Comparison of ENCODE assay signal across 1 cellular context in the genomic region with DNA sequence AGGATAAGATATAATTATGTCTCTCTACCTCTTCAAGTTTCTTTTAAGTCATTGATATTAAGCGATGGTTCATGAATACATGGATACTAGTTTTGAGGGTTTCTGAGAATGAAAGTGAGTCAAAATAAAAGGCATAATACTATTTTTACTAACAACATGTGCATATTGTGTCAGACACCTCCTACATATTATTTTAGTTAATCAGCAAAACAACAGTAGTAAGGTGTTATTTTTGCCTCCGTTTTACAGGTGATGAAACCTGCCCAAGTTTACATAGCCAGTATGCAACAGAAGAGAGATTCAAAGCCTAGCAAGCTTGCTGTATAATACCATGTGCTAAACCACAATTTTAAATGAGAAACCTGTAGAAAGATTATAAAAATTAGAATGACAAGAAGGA.
TF ChIP-seq lines count a peak whose summit lies in the region.

No MANE protein-coding gene starts in this region.

TF ChIP-seq in GM12878, 131 proteins besides CTCF, POLR2A, EP300 and RAD21 (continued from another document):
- TF ChIP-seq, protein P1, sequence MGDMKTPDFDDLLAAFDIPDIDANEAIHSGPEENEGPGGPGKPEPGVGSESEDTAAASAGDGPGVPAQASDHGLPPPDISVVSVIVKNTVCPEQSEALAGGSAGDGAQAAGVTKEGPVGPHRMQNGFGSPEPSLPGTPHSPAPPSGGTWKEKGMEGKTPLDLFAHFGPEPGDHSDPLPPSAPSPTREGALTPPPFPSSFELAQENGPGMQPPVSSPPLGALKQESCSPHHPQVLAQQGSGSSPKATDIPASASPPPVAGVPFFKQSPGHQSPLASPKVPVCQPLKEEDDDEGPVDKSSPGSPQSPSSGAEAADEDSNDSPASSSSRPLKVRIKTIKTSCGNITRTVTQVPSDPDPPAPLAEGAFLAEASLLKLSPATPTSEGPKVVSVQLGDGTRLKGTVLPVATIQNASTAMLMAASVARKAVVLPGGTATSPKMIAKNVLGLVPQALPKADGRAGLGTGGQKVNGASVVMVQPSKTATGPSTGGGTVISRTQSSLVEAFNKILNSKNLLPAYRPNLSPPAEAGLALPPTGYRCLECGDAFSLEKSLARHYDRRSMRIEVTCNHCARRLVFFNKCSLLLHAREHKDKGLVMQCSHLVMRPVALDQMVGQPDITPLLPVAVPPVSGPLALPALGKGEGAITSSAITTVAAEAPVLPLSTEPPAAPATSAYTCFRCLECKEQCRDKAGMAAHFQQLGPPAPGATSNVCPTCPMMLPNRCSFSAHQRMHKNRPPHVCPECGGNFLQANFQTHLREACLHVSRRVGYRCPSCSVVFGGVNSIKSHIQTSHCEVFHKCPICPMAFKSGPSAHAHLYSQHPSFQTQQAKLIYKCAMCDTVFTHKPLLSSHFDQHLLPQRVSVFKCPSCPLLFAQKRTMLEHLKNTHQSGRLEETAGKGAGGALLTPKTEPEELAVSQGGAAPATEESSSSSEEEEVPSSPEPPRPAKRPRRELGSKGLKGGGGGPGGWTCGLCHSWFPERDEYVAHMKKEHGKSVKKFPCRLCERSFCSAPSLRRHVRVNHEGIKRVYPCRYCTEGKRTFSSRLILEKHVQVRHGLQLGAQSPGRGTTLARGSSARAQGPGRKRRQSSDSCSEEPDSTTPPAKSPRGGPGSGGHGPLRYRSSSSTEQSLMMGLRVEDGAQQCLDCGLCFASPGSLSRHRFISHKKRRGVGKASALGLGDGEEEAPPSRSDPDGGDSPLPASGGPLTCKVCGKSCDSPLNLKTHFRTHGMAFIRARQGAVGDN (IDR thresholded peaks at IDR 0.05) = no peak
- TF ChIP-seq ZNF622 (IDR thresholded peaks at IDR 0.05) (no peak), POLR2AphosphoS5 (IDR thresholded peaks at IDR 0.05; ENCODE audit: low read length) (no peak), NFYA (IDR thresholded peaks at IDR 0.05; ENCODE audit: borderline replicate concordance, low read depth, low read length) (no peak), NFXL1 (IDR thresholded peaks at IDR 0.05; ENCODE audit: borderline replicate concordance) (no peak)
